8 cellular contexts compared by ENCODE assay signal in genomic region chr7:151759591-151760042, GRCh38.
A peak's percentile ranks its signal among the peaks of the same experiment; 100 is the strongest.
DNase-seq lines count a peak whose midpoint lies in the region; ATAC-seq, FAIRE-seq and TF ChIP-seq lines count a peak whose summit lies in the region.

No MANE protein-coding gene starts in this region.

- FAIRE-seq in endothelial cell of umbilical vein (lab: Jason Lieb, UNC), result peak; percentile 88

- H2AFZ ChIP-seq in endothelial cell of umbilical vein (ENCODE audit: low read depth, low read length), result no peak overlapping the region

- 60 to 64% methylated on average over 9 of the region's 9 CpGs for WGBS in testis, 2 donors

- intact Hi-C loops in endothelial cell of umbilical vein (cut with micrococcal nuclease), result loop anchor here (1.0 to 2.0 kb wide), 5 partner anchors 54 to 391 kb away; no protein-coding TSS in a partner anchor
- intact Hi-C loops in testis (cut with DNase I; ENCODE audit: low total_unique reads), result no loop called here

- H3K27me3 ChIP-seq in endothelial cell of umbilical vein (ENCODE audit: control insufficient read depth in 2 of 2, insufficient read depth in 2 of 2, low read length in 2 of 2), result peaks cover 0 to 1% of the 10 kb centered on the region in 2 experiments
- no peaks in the 10 kb centered on the region for H3K27me3 ChIP-seq in testis

- no peaks in the 10 kb centered on the region for H4K20me1 ChIP-seq in endothelial cell of umbilical vein (replicated peaks; ENCODE audit: control insufficient read depth, extremely low read depth, insufficient read depth, low read length)

- H3K27ac ChIP-seq in endothelial cell of umbilical vein (ENCODE audit: insufficient read depth, low read depth, low read length) (no peak overlapping the region), testis (no peak overlapping the region)

- H3K4me1 ChIP-seq in endothelial cell of umbilical vein (ENCODE audit: control insufficient read depth, extremely low read depth, insufficient read depth, low read length), result peaks cover 17% of the 10 kb centered on the region
- H3K4me1 ChIP-seq in testis, result peaks cover 9% of the 10 kb centered on the region

- DNase-seq in DMS53 treated with DMSO at 0.1 percent for 48 hours (lab: John Stamatoyannopoulos, UW; ENCODE audit: unreplicated experiment) (peak; percentile 73), NCI-H460 (ENCODE audit: extremely low read depth, low read depth) (peak; percentile 73), endothelial cell of umbilical vein (ENCODE audit: low read depth, low spot score) (peak; percentile 60), mucosa of gallbladder (ENCODE audit: low spot score) (peak; percentile 57), testis (peak; percentile 69)
- DNase-seq in activated CD8-positive, alpha-beta memory T cell treated with anti-CD3 and anti-CD28 coated beads for 24 hours, result peak; percentile 81

- no peak overlapping the region for H3K9ac ChIP-seq in endothelial cell of umbilical vein (replicated peaks; ENCODE audit: extremely low read depth, insufficient read depth, low read length)

- ATAC-seq in HG02642 (IDR thresholded peaks at IDR 0.05; ENCODE audit: poor library complexity, unreplicated experiment) (peak; percentile 61), HG03520 (IDR thresholded peaks at IDR 0.05; ENCODE audit: unreplicated experiment) (no peak)

- POLR2A ChIA-PET in endothelial cell of umbilical vein (lab: Charles Lee), result no interaction called here

- no TSS peak for BruUV-seq in endothelial cell of umbilical vein (replicated peaks; lab: Mats Ljungman, UMichigan)

- H3K9me3 ChIP-seq in endothelial cell of umbilical vein (replicated peaks; ENCODE audit: control insufficient read depth, insufficient read depth, low read length) (no peaks in the 10 kb centered on the region), testis (no peaks in the 10 kb centered on the region)

- H3K36me3 ChIP-seq in endothelial cell of umbilical vein (ENCODE audit: control insufficient read depth in 2 of 2, extremely low read depth in 1 of 2, insufficient read depth in 2 of 2, low read length in 2 of 2) (no peaks in the 10 kb centered on the region), testis (ENCODE audit: low read depth, missing control alignments) (no peaks in the 10 kb centered on the region)

- dilution Hi-C loops in endothelial cell of umbilical vein (cut with MboI; ENCODE audit: extremely low pct_ligation_motif_present, low sequenced_read_pairs), result no loop called here

- H3K4me3 ChIP-seq in endothelial cell of umbilical vein (replicated peaks in 1 of 3; ENCODE audit: insufficient read depth in 1 of 3, low read depth in 1 of 3, low read length in 3 of 3), result no peak overlapping the region
- H3K4me3 ChIP-seq in testis, result no peak overlapping the region

- peak; percentile 80 to 86 for TF ChIP-seq CTCF in endothelial cell of umbilical vein (IDR thresholded peaks at IDR 0.05; ENCODE audit: extremely low read depth in 1 of 2, insufficient read depth in 1 of 2, low read depth in 1 of 2, low read length in 2 of 2)
- peak; percentile 65 to 87 (median 74) for TF ChIP-seq CTCF in testis (IDR thresholded peaks at IDR 0.05)

- no peaks in the 10 kb centered on the region for H3K9me1 ChIP-seq in endothelial cell of umbilical vein (replicated peaks; ENCODE audit: control insufficient read depth, extremely low read depth, insufficient read depth, low read length)

- CTCF ChIA-PET in endothelial cell of umbilical vein (lab: Charles Lee), result interaction anchor here (0.6 to 5.5 kb wide), 37 partner anchors 8 to 444 kb away, joined by 3 to 50 read pairs (median 4); partner anchors contain the start of gene RHEB

- TF ChIP-seq POLR2A in endothelial cell of umbilical vein (IDR thresholded peaks at IDR 0.05; ENCODE audit: low read depth, low read length) (no peak), testis (IDR thresholded peaks at IDR 0.05) (no peak)

- no peaks in the 10 kb centered on the region for H3K79me2 ChIP-seq in endothelial cell of umbilical vein (ENCODE audit: control insufficient read depth, insufficient read depth, low read length)

- no peak overlapping the region for H3K4me2 ChIP-seq in endothelial cell of umbilical vein (ENCODE audit: insufficient read depth, low read length)

TF ChIP-seq in endothelial cell of umbilical vein, 7 proteins besides CTCF, POLR2A, EP300 and RAD21:
- no peak for TF ChIP-seq EZH2 (IDR thresholded peaks at IDR 0.05; ENCODE audit: borderline replicate concordance, low read depth, low read length, severe bottlenecking)
- TF ChIP-seq GATA2 (IDR thresholded peaks at IDR 0.05; ENCODE audit: insufficient read depth, insufficient read length, low read depth, low read length), result no peak
- no peak for TF ChIP-seq FOS (IDR thresholded peaks at IDR 0.05; ENCODE audit: borderline replicate concordance, insufficient read depth, low read length)
- TF ChIP-seq JUN (IDR thresholded peaks at IDR 0.05; ENCODE audit: borderline replicate concordance, insufficient read depth, insufficient read length, low read depth), result no peak
- TF ChIP-seq MYC (IDR thresholded peaks at IDR 0.05; ENCODE audit: low read depth, low read length), result no peak
- TF ChIP-seq POLR2AphosphoS5 (IDR thresholded peaks at IDR 0.05; ENCODE audit: insufficient read depth, low read depth, low read length), result no peak
- TF ChIP-seq MAX (IDR thresholded peaks at IDR 0.05; ENCODE audit: insufficient read depth, insufficient read length), result no peak
